In genomic region chr17:41424111-41424635, GRCh38 we compare ENCODE assay signal across 39 cellular contexts. TPM values are rescaled to one million over a fixed set of nuclear protein-coding genes. Genes with fewer than 3 reads are reported as not detected.
"Had no signal": no experiment of that assay in that cellular context is flagged by ENCODE, and none has a peak within 500 bp of the region (broad histone marks: within the 10 kb centered on the region; RNA-seq: fewer than 3 reads in every experiment).

Gene KRT37 (minus strand): TSS chr17:41424585. CDS start chr17:41424523, 62 bp downstream.

- H3K36me3 ChIP-seq: ascending aorta, cardiac muscle cell had no signal

- ATAC-seq: activated CD8-positive, alpha-beta T cell treated with anti-CD3 and anti-CD28 coated beads for 36 hours; activated naive CD8-positive, alpha-beta T cell treated with anti-CD3 and anti-CD28 coated beads, Interleukin-2, amount 50 U/mL, for 24 hours; activated T-cell treated with anti-CD3 and anti-CD28 coated beads, Interleukin-2, amount 50 U/mL, for 4 hours; activated T-cell treated with anti-CD3 and anti-CD28 coated beads, Interleukin-2, amount 50 U/mL, for 72 hours had no signal

- H3K27ac Mint-ChIP-seq: activated B cell treated with CpG ODN at 0.5 μM for 24 hours; activated CD4-positive, alpha-beta memory T cell treated with anti-CD3 and anti-CD28 coated beads for 36 hours; activated CD4-positive, alpha-beta T cell treated with anti-CD3 and anti-CD28 coated beads, Interleukin-2, amount 10 ng/mL, durations not matched to agents 24 days and 14 days; activated CD8-positive, alpha-beta T cell treated with anti-CD3 and anti-CD28 coated beads for 36 hours; activated naive CD4-positive, alpha-beta T cell treated with anti-CD3 and anti-CD28 coated beads, Interleukin-2, amount 10 ng/mL, durations not matched to agents 7 days and 5 days; activated naive CD8-positive, alpha-beta T cell; activated naive CD8-positive, alpha-beta T cell treated with anti-CD3 and anti-CD28 coated beads, Interleukin-2, amount 10 ng/mL, durations not matched to agents 7 days and 5 days; activated naive CD8-positive, alpha-beta T cell treated with anti-CD3 and anti-CD28 coated beads, Interleukin-2, amount 50 U/mL, for 24 hours; activated T-cell treated with anti-CD3 and anti-CD28 coated beads, Interleukin-2, amount 50 U/mL, for 72 hours; activated T-helper 1 cell treated with anti-CD3 and anti-CD28 coated beads, Interleukin-12 subunit alpha, Interleukin-12 subunit beta, Interleukin-2, Interleukin-4 antibody, amounts not matched to agents 30 ng/mL and 10 ng/mL and 1 ng/mL, durations not matched to agents 14 hours and 24 hours and 36 hours; activated T-helper 2 cell treated with anti-CD3 and anti-CD28 coated beads, Interferon-gamma antibody, Interleukin-2, Interleukin-4, amounts not matched to agents 10 μg/mL and 5 μg/mL and 100 μg/mL, durations not matched to agents 14 hours and 24 hours and 36 hours; brain; T-helper 1 cell treated with Interleukin-12 subunit alpha and Interleukin-12 subunit beta and Interleukin-4 antibody, amounts not matched to agents 30 μg/mL and 1 μg/mL, for 36 hours had no signal

- H3K27me3 ChIP-seq: ascending aorta had no signal

- H3K9me3 ChIP-seq: ascending aorta had no signal

- H3K4me3 Mint-ChIP-seq: activated B cell treated with CpG ODN at 0.5 μM for 24 hours; activated CD4-positive, alpha-beta memory T cell treated with anti-CD3 and anti-CD28 coated beads for 36 hours; activated CD4-positive, alpha-beta T cell treated with anti-CD3 and anti-CD28 coated beads, Interleukin-2, amount 10 ng/mL, durations not matched to agents 24 days and 14 days; activated CD8-positive, alpha-beta T cell treated with anti-CD3 and anti-CD28 coated beads for 36 hours; activated naive CD4-positive, alpha-beta T cell treated with anti-CD3 and anti-CD28 coated beads, Interleukin-2, amount 10 ng/mL, durations not matched to agents 7 days and 5 days; activated naive CD4-positive, alpha-beta T cell treated with anti-CD3 and anti-CD28 coated beads, Interleukin-2, amount 50 U/mL, for 24 hours; activated naive CD8-positive, alpha-beta T cell; activated naive CD8-positive, alpha-beta T cell treated with anti-CD3 and anti-CD28 coated beads, Interleukin-2, amount 10 ng/mL, durations not matched to agents 7 days and 5 days; activated naive CD8-positive, alpha-beta T cell treated with anti-CD3 and anti-CD28 coated beads, Interleukin-2, amount 50 U/mL, for 24 hours; activated T-cell treated with anti-CD3 and anti-CD28 coated beads, Interleukin-2, amount 50 U/mL, for 4 hours; activated T-cell treated with anti-CD3 and anti-CD28 coated beads, Interleukin-2, amount 50 U/mL, for 72 hours; activated T-helper 1 cell treated with anti-CD3 and anti-CD28 coated beads, Interleukin-12 subunit alpha, Interleukin-12 subunit beta, Interleukin-2, Interleukin-4 antibody, amounts not matched to agents 30 ng/mL and 10 ng/mL and 1 ng/mL, durations not matched to agents 14 hours and 24 hours and 36 hours; brain; central memory CD8-positive, alpha-beta T cell; T-helper 1 cell treated with Interleukin-12 subunit alpha and Interleukin-12 subunit beta and Interleukin-4 antibody, amounts not matched to agents 30 μg/mL and 1 μg/mL, for 36 hours had no signal

- H3K27me3 Mint-ChIP-seq: activated CD4-positive, alpha-beta memory T cell treated with anti-CD3 and anti-CD28 coated beads for 36 hours; activated CD8-positive, alpha-beta T cell treated with anti-CD3 and anti-CD28 coated beads for 36 hours; activated naive CD4-positive, alpha-beta T cell treated with anti-CD3 and anti-CD28 coated beads, Interleukin-2, amount 50 U/mL, for 24 hours; activated naive CD8-positive, alpha-beta T cell; activated naive CD8-positive, alpha-beta T cell treated with anti-CD3 and anti-CD28 coated beads, Interleukin-2, amount 10 ng/mL, durations not matched to agents 7 days and 5 days; activated naive CD8-positive, alpha-beta T cell treated with anti-CD3 and anti-CD28 coated beads, Interleukin-2, amount 50 U/mL, for 24 hours had no signal

- H3K4me3 ChIP-seq: ascending aorta, cardiac muscle cell had no signal

- H3K9me3 Mint-ChIP-seq: activated B cell treated with CpG ODN at 0.5 μM for 24 hours; activated CD4-positive, alpha-beta memory T cell treated with anti-CD3 and anti-CD28 coated beads for 36 hours; activated CD4-positive, alpha-beta T cell treated with anti-CD3 and anti-CD28 coated beads, Interleukin-2, amount 10 ng/mL, durations not matched to agents 24 days and 14 days; activated CD8-positive, alpha-beta T cell treated with anti-CD3 and anti-CD28 coated beads for 36 hours; activated naive CD4-positive, alpha-beta T cell treated with anti-CD3 and anti-CD28 coated beads, Interleukin-2, amount 10 ng/mL, durations not matched to agents 7 days and 5 days; activated naive CD4-positive, alpha-beta T cell treated with anti-CD3 and anti-CD28 coated beads, Interleukin-2, amount 50 U/mL, for 24 hours; activated naive CD8-positive, alpha-beta T cell treated with anti-CD3 and anti-CD28 coated beads, Interleukin-2, amount 10 ng/mL, durations not matched to agents 7 days and 5 days; activated naive CD8-positive, alpha-beta T cell treated with anti-CD3 and anti-CD28 coated beads, Interleukin-2, amount 50 U/mL, for 24 hours; activated T-cell treated with anti-CD3 and anti-CD28 coated beads, Interleukin-2, amount 50 U/mL, for 4 hours; activated T-cell treated with anti-CD3 and anti-CD28 coated beads, Interleukin-2, amount 50 U/mL, for 72 hours; activated T-helper 1 cell treated with anti-CD3 and anti-CD28 coated beads, Interleukin-12 subunit alpha, Interleukin-12 subunit beta, Interleukin-2, Interleukin-4 antibody, amounts not matched to agents 30 ng/mL and 10 ng/mL and 1 ng/mL, durations not matched to agents 14 hours and 24 hours and 36 hours; activated T-helper 2 cell treated with anti-CD3 and anti-CD28 coated beads, Interferon-gamma antibody, Interleukin-2, Interleukin-4, amounts not matched to agents 10 μg/mL and 5 μg/mL and 100 μg/mL, durations not matched to agents 14 hours and 24 hours and 36 hours; central memory CD8-positive, alpha-beta T cell; T-helper 1 cell treated with Interleukin-12 subunit alpha and Interleukin-12 subunit beta and Interleukin-4 antibody, amounts not matched to agents 30 μg/mL and 1 μg/mL, for 36 hours had no signal

- DNase-seq: activated B cell treated with CpG ODN at 0.5 μM for 24 hours; activated CD4-positive, alpha-beta memory T cell treated with anti-CD3 and anti-CD28 coated beads for 36 hours; activated CD4-positive, alpha-beta T cell treated with anti-CD3 and anti-CD28 coated beads for 4 hours; activated CD4-positive, alpha-beta T cell treated with anti-CD3 and anti-CD28 coated beads, Interleukin-2, amount 10 ng/mL, durations not matched to agents 24 days and 14 days; activated CD4-positive, alpha-beta T cell treated with anti-CD3 and anti-CD28 coated beads, Interleukin-2, amount 50 U/mL, for 1 hour; activated CD4-positive, alpha-beta T cell treated with anti-CD3 and anti-CD28 coated beads, Interleukin-2, amount 50 U/mL, for 4 hours; activated CD4-positive, CD25-positive, alpha-beta regulatory T cell treated with anti-CD3 and anti-CD28 coated beads, Interleukin-2, amount 50 U/mL, for 72 hours; activated CD8-positive, alpha-beta memory T cell treated with anti-CD3 and anti-CD28 coated beads, Interleukin-2, amount 50 U/mL, for 4 hours; activated CD8-positive, alpha-beta T cell treated with anti-CD3 and anti-CD28 coated beads for 36 hours; activated effector memory CD4-positive, alpha-beta T cell treated with Interleukin-2 at 50 U/mL for 16 hours; activated gamma-delta T cell; activated naive CD4-positive, alpha-beta T cell treated with anti-CD3 and anti-CD28 coated beads, Interleukin-2, amount 10 ng/mL, durations not matched to agents 7 days and 5 days; activated naive CD4-positive, alpha-beta T cell treated with Interleukin-2 at 50 U/mL for 16 hours; activated naive CD8-positive, alpha-beta T cell treated with anti-CD3 and anti-CD28 coated beads, Interleukin-2, amount 10 ng/mL, durations not matched to agents 7 days and 5 days; activated naive CD8-positive, alpha-beta T cell treated with anti-CD3 and anti-CD28 coated beads, Interleukin-2, amount 50 U/mL, for 24 hours; activated T-cell treated with anti-CD3 and anti-CD28 coated beads for 4 hours; activated T-cell treated with anti-CD3 and anti-CD28 coated beads, Interleukin-2, amount 50 U/mL, for 1 hour; activated T-cell treated with anti-CD3 and anti-CD28 coated beads, Interleukin-2, amount 50 U/mL, for 4 hours; activated T-cell treated with anti-CD3 and anti-CD28 coated beads, Interleukin-2, amount 50 U/mL, for 72 hours; amygdala; anterior cingulate cortex; caudate nucleus; cerebellar nuclear complex; T-helper 1 cell; T1000 had no signal

- H3K27ac ChIP-seq: ascending aorta, cardiac muscle cell, VCaP had no signal

- H3K36me3 Mint-ChIP-seq: activated CD4-positive, alpha-beta memory T cell treated with anti-CD3 and anti-CD28 coated beads for 36 hours; activated naive CD4-positive, alpha-beta T cell treated with anti-CD3 and anti-CD28 coated beads, Interleukin-2, amount 10 ng/mL, durations not matched to agents 7 days and 5 days; activated naive CD4-positive, alpha-beta T cell treated with anti-CD3 and anti-CD28 coated beads, Interleukin-2, amount 50 U/mL, for 24 hours; activated naive CD8-positive, alpha-beta T cell treated with anti-CD3 and anti-CD28 coated beads, Interleukin-2, amount 10 ng/mL, durations not matched to agents 7 days and 5 days; brain had no signal

- H3K4me1 Mint-ChIP-seq: activated B cell treated with CpG ODN at 0.5 μM for 24 hours; activated CD4-positive, alpha-beta T cell treated with anti-CD3 and anti-CD28 coated beads, Interleukin-2, amount 10 ng/mL, durations not matched to agents 24 days and 14 days; activated naive CD4-positive, alpha-beta T cell treated with anti-CD3 and anti-CD28 coated beads, Interleukin-2, amount 10 ng/mL, durations not matched to agents 7 days and 5 days; activated naive CD4-positive, alpha-beta T cell treated with anti-CD3 and anti-CD28 coated beads, Interleukin-2, amount 50 U/mL, for 24 hours; activated naive CD8-positive, alpha-beta T cell treated with anti-CD3 and anti-CD28 coated beads, Interleukin-2, amount 10 ng/mL, durations not matched to agents 7 days and 5 days; activated naive CD8-positive, alpha-beta T cell treated with anti-CD3 and anti-CD28 coated beads, Interleukin-2, amount 50 U/mL, for 24 hours; brain had no signal

- H3K4me1 ChIP-seq: ascending aorta had no signal

RNA-seq across cellular contexts. Expression of gene KRT37, which starts in this region (rescaled TPM):
- total RNA-seq: activated B cell treated with CpG ODN at 0.5 μM for 24 hours; activated CD4-positive, alpha-beta memory T cell treated with anti-CD3 and anti-CD28 coated beads for 36 hours; activated CD4-positive, alpha-beta T cell treated with anti-CD3 and anti-CD28 coated beads, Interleukin-2, amount 10 ng/mL, durations not matched to agents 24 days and 14 days; activated CD8-positive, alpha-beta memory T cell treated with anti-CD3 and anti-CD28 coated beads for 36 hours; activated CD8-positive, alpha-beta T cell treated with anti-CD3 and anti-CD28 coated beads for 36 hours; activated naive CD8-positive, alpha-beta T cell treated with anti-CD3 and anti-CD28 coated beads, Interleukin-2, amount 10 ng/mL, durations not matched to agents 7 days and 5 days; activated T-cell treated with anti-CD3 and anti-CD28 coated beads, Interleukin-2, amount 50 U/mL, for 4 hours; activated T-cell treated with anti-CD3 and anti-CD28 coated beads, Interleukin-2, amount 50 U/mL, for 72 hours; activated T-helper 1 cell treated with anti-CD3 and anti-CD28 coated beads, Interleukin-12 subunit alpha, Interleukin-12 subunit beta, Interleukin-2, Interleukin-4 antibody, amounts not matched to agents 30 ng/mL and 10 ng/mL and 1 ng/mL, durations not matched to agents 14 hours and 24 hours and 36 hours; activated T-helper 2 cell treated with anti-CD3 and anti-CD28 coated beads, Interferon-gamma antibody, Interleukin-2, Interleukin-4, amounts not matched to agents 10 μg/mL and 5 μg/mL and 100 μg/mL, durations not matched to agents 14 hours and 24 hours and 36 hours; ascending aorta; bronchial epithelial cell; cardiac muscle cell; T-helper 2 cell treated with Interferon-gamma antibody and Interleukin-4, amounts not matched to agents 100 ng/mL and 5 ng/mL, for 36 hours had no signal
- polyA plus RNA-seq: adipose tissue, cardiac muscle cell had no signal
